ENCODE assay signal across 1 cellular context in genomic region chr15:89654311-89654761, GRCh38.
TF ChIP-seq lines count a peak whose summit lies in the region.

No MANE protein-coding gene starts in this region.

TF ChIP-seq in HepG2, 621 proteins besides CTCF, POLR2A, EP300 and RAD21:
- TF ChIP-seq ZNF280B (CRISPR knock-in tag; IDR thresholded peaks at IDR 0.05; ENCODE audit: borderline replicate concordance) (peak; percentile 8; the same call in 1 of the 2 replicates), WIZ (CRISPR knock-in tag; IDR thresholded peaks at IDR 0.05) (no peak), ZKSCAN5 (CRISPR knock-in tag; IDR thresholded peaks at IDR 0.05) (0 out of 2 replicates have a peak, but pooled peaks have one; percentile 38)
